7 cellular contexts compared by ENCODE assay signal in the genomic region with DNA sequence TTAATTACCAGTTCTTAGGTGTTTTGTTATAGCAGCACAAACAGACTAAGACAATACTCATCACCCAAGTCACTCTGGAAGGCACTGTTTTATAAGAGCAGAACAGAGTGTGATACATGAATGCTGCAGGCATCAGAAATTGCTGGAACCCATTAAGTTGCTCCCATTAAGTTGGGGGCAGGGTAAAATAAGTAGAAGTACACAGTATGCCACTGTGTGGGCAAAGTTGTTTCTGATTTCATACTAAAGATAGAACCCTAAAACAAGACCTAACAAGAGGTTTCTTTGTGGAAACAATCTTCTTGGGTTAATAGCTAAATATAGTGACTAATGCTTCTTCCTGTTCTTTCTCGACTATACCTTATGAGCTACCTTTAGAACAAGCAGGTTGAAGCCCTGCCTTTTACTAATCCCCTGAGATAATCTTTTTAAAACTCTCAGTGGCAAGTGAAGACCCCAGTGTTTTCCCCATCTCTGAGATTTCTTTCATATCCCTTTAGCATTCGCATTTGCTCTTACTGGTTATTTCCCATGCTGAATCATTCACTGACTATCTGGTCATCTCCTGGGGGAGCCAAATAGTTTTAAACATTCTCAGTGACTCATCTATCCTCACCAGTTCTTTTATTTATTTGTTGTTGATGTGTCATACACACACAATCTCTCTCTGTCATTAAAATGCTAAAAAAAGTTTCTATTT. TPM values are rescaled to one million over a fixed set of nuclear protein-coding genes. Genes with fewer than 3 reads are reported as not detected.
DNase-seq lines count a peak whose midpoint lies in the region; ATAC-seq, FAIRE-seq and TF ChIP-seq lines count a peak whose summit lies in the region.

No MANE protein-coding gene starts in this region.

- H3K27ac ChIP-seq in pancreas = no peak overlapping the region

- no peaks in the 10 kb centered on the region for H3K4me1 ChIP-seq in pancreas

- H3K36me3 ChIP-seq in pancreas = no peaks in the 10 kb centered on the region

- H3K4me3 ChIP-seq in pancreas = no peak overlapping the region

- DNase-seq in activated B cell treated with CpG ODN at 0.5 μM for 24 hours (no peak), pancreas (no peak), NK-92 (lab: John Stamatoyannopoulos, UW; ENCODE audit: unreplicated experiment) (no peak), D721Med (ENCODE audit: insufficient read length, low spot score) (no peak)

- 67 to 72% methylated on average over 2 of the region's 2 CpGs for WGBS in pancreas, 2 donors

- ATAC-seq in GM19023 (IDR thresholded peaks at IDR 0.05; ENCODE audit: unreplicated experiment) (peak; percentile 79), HG02973 (IDR thresholded peaks at IDR 0.05; ENCODE audit: unreplicated experiment) (peak; percentile 74), activated B cell treated with CpG ODN at 0.5 μM for 24 hours (ENCODE audit: low read depth) (peak; percentile 83), pancreas (peak in 3 of 4 donors; percentile 35 to 71 (median 58)), GM21526 (IDR thresholded peaks at IDR 0.05; ENCODE audit: low FRiP score, unreplicated experiment) (no peak)

- CTCF ChIA-PET in activated B cell treated with CpG ODN at 0.5 μM for 24 hours (lab: Charles Lee) = no interaction called here

- H3K36me3 Mint-ChIP-seq in activated B cell treated with CpG ODN at 0.5 μM for 24 hours (ENCODE audit: low read depth) = no peaks in the 10 kb centered on the region

- no peaks in the 10 kb centered on the region for H3K9me3 ChIP-seq in pancreas

- TF ChIP-seq CTCF in activated B cell treated with CpG ODN at 0.5 μM for 24 hours (IDR thresholded peaks at IDR 0.05) (no peak), pancreas (IDR thresholded peaks at IDR 0.05) (no peak), D721Med (IDR thresholded peaks at IDR 0.05; ENCODE audit: insufficient read depth, missing control alignments) (no peak)

- no peak for FAIRE-seq in pancreas (lab: Jason Lieb, UNC)
- FAIRE-seq in D721Med (lab: Jason Lieb, UNC) = no peak

- H3K27me3 Mint-ChIP-seq in activated B cell treated with CpG ODN at 0.5 μM for 24 hours = no peaks in the 10 kb centered on the region

- H3K4me3 Mint-ChIP-seq in activated B cell treated with CpG ODN at 0.5 μM for 24 hours = no peak overlapping the region

- H3K4me1 Mint-ChIP-seq in activated B cell treated with CpG ODN at 0.5 μM for 24 hours = peaks cover 5% of the 10 kb centered on the region

- POLR2A ChIA-PET in activated B cell treated with CpG ODN at 0.5 μM for 24 hours (lab: Charles Lee) = interaction anchor here (0.5 kb wide), 1 partner anchor 13 kb away, joined by 3 read pairs; no protein-coding TSS in a partner anchor

- intact Hi-C loops in activated B cell treated with CpG ODN at 0.5 μM for 24 hours (cut with micrococcal nuclease) (loop anchor here (2.0 kb wide), 2 partner anchors 52 kb away; partner anchors contain the start of genes CRADD and SOCS2), pancreas (cut with DNase I) (no loop called here)

- no peak overlapping the region for H3K27ac Mint-ChIP-seq in activated B cell treated with CpG ODN at 0.5 μM for 24 hours

- no peaks in the 10 kb centered on the region for H3K27me3 ChIP-seq in pancreas

- no peaks in the 10 kb centered on the region for H3K9me3 Mint-ChIP-seq in activated B cell treated with CpG ODN at 0.5 μM for 24 hours

RNA-seq across cellular contexts. Expression of gene SOCS2, which starts 52.3 kb away (rescaled TPM):
- total RNA-seq in activated B cell treated with CpG ODN at 0.5 μM for 24 hours (2.3 and 2.8 TPM in 2 replicates), pancreas (1 to 10 TPM; 3.2 to 6.1 (median 5.4) TPM)
- 10 to 100 TPM in 1 of 2 donors, 1 to 10 TPM in 1; 9.0 to 14.8 TPM for polyA plus RNA-seq in pancreas

RNA-seq across cellular contexts. Expression of gene CRADD, which starts 52.4 kb away (rescaled TPM):
- total RNA-seq in activated B cell treated with CpG ODN at 0.5 μM for 24 hours = 10.3 and 15.3 TPM in 2 replicates
- total RNA-seq in pancreas = 10 to 100 TPM in 2 of 6 donors, 1 to 10 TPM in 4; 7.6 to 11.7 (median 9.2) TPM
- polyA plus RNA-seq in pancreas = 10 to 100 TPM in 1 of 2 donors, 1 to 10 TPM in 1; 5.3 to 12.3 TPM
